Comparison of ENCODE assay signal across 26 cellular contexts in genomic region chr2:200222837-200223236, GRCh38.
"Had no signal": no experiment of that assay in that cellular context is flagged by ENCODE, and none has a peak within 500 bp of the region (broad histone marks: within the 10 kb centered on the region; RNA-seq: fewer than 3 reads in every experiment).

No MANE protein-coding gene starts in this region.

- H3K9me3 ChIP-seq: colonic mucosa, gastroesophageal sphincter, heart left ventricle, lower lobe of right lung, right atrium auricular region, sigmoid colon, spleen, thoracic aorta, transverse colon, upper lobe of right lung, uterus had no signal

- H3K36me3 ChIP-seq: colonic mucosa, gastroesophageal sphincter, heart left ventricle, lower lobe of right lung, right atrium auricular region, sigmoid colon, spleen, thoracic aorta, transverse colon, upper lobe of right lung, uterus had no signal

- DNase-seq: colonic mucosa; effector CD8-positive, alpha-beta T cell; endodermal cell; foreskin keratinocyte; heart left ventricle; hippocampal formation; islet precursor cell; kidney glomerular epithelial cell; left colon; left ventricle myocardium superior; lower lobe of right lung; natural killer cell; occipital lobe; sigmoid colon; spleen; stimulated activated CD4-positive, alpha-beta T cell treated with anti-CD3 and anti-CD28 coated beads, Interleukin-4, amount 100 ng/mL, for 4 hours; stimulated activated naive B cell treated with anti-CD40 and anti-IgM and Interleukin-4, amounts not matched to agents 10 μg/mL and 1 μg/mL and 100 μg/mL, for 72 hours; transverse colon; upper lobe of right lung; uterus had no signal

- H3K27ac ChIP-seq: colonic mucosa, epithelial cell of prostate, foreskin keratinocyte, gastroesophageal sphincter, heart left ventricle, lower lobe of right lung, parathyroid adenoma, right atrium auricular region, sigmoid colon, spleen, thoracic aorta, transverse colon, upper lobe of right lung, uterus had no signal

- H3K27me3 ChIP-seq: colonic mucosa, foreskin keratinocyte, gastroesophageal sphincter, heart left ventricle, right atrium auricular region, sigmoid colon, spleen, transverse colon, upper lobe of right lung, uterus had no signal

- H3K4me1 ChIP-seq: foreskin keratinocyte, uterus had no signal

- ATAC-seq: esophagus mucosa; foreskin keratinocyte; gastroesophageal sphincter; heart left ventricle; left ventricle myocardium superior; lower lobe of right lung; natural killer cell; stimulated activated naive B cell treated with anti-CD40 and anti-IgM and Interleukin-4, amounts not matched to agents 10 μg/mL and 1 μg/mL and 100 μg/mL, for 72 hours had no signal

- H3K4me3 ChIP-seq: colonic mucosa, gastroesophageal sphincter, heart left ventricle, lower lobe of right lung, right atrium auricular region, sigmoid colon, spleen, thoracic aorta, transverse colon, upper lobe of right lung, uterus had no signal
